In the genomic region with DNA sequence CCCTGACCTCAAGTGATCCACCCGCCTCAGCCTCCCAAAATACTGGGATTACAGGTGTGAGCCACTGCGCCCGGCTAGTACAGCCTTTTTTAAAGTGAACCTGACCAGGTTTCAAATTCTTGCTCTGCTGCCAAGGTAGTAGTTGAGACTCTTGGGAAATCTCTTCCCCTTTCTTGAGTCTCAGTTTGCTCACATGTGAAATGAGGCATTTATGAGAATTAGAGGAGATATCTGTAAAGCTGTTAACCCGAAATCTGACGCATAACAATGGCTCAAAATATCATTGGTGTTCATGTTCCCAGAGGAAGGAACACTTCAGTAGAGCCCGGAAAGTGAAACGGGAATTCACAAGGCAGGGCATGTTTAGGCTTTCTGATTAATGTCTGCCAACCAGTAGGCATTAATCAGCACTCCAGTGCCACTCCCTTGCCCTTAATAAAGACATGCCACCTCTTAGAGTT, we compare ENCODE assay signal across 1 cellular context.
TF ChIP-seq lines count a peak whose summit lies in the region.

No MANE protein-coding gene starts in this region.

TF ChIP-seq in HepG2, 621 proteins besides CTCF, POLR2A, EP300 and RAD21:
- TF ChIP-seq, protein P1, sequence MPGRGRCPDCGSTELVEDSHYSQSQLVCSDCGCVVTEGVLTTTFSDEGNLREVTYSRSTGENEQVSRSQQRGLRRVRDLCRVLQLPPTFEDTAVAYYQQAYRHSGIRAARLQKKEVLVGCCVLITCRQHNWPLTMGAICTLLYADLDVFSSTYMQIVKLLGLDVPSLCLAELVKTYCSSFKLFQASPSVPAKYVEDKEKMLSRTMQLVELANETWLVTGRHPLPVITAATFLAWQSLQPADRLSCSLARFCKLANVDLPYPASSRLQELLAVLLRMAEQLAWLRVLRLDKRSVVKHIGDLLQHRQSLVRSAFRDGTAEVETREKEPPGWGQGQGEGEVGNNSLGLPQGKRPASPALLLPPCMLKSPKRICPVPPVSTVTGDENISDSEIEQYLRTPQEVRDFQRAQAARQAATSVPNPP (CRISPR knock-in tag; IDR thresholded peaks at IDR 0.05): no peak
- TF ChIP-seq FOXM1 (CRISPR knock-in tag; IDR thresholded peaks at IDR 0.05) (no peak), FOSL1 (CRISPR knock-in tag; IDR thresholded peaks at IDR 0.05; ENCODE audit: borderline replicate concordance) (no peak), HNRNPL (IDR thresholded peaks at IDR 0.05; ENCODE audit: low read depth, low read length) (no peak), ZNF138 (CRISPR knock-in tag; IDR thresholded peaks at IDR 0.05; ENCODE audit: low read depth) (no peak), ZNF552 (CRISPR knock-in tag; IDR thresholded peaks at IDR 0.05; ENCODE audit: borderline replicate concordance) (no peak), RNF2 (conservative IDR thresholded peaks at IDR 0.05; ENCODE audit: low read depth) (no peak), ZFP36 (IDR thresholded peaks at IDR 0.05; ENCODE audit: borderline replicate concordance, low read depth, low read length, partially characterized antibody) (no peak), ZNF713 (CRISPR knock-in tag; IDR thresholded peaks at IDR 0.05) (no peak), ZNF558 (CRISPR knock-in tag; IDR thresholded peaks at IDR 0.05; ENCODE audit: borderline replicate concordance) (no peak), ZMYM2 (CRISPR knock-in tag; IDR thresholded peaks at IDR 0.05) (no peak)
- TF ChIP-seq, protein P2, sequence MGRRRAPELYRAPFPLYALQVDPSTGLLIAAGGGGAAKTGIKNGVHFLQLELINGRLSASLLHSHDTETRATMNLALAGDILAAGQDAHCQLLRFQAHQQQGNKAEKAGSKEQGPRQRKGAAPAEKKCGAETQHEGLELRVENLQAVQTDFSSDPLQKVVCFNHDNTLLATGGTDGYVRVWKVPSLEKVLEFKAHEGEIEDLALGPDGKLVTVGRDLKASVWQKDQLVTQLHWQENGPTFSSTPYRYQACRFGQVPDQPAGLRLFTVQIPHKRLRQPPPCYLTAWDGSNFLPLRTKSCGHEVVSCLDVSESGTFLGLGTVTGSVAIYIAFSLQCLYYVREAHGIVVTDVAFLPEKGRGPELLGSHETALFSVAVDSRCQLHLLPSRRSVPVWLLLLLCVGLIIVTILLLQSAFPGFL (CRISPR knock-in tag; IDR thresholded peaks at IDR 0.05): no peak
- TF ChIP-seq, protein P3, sequence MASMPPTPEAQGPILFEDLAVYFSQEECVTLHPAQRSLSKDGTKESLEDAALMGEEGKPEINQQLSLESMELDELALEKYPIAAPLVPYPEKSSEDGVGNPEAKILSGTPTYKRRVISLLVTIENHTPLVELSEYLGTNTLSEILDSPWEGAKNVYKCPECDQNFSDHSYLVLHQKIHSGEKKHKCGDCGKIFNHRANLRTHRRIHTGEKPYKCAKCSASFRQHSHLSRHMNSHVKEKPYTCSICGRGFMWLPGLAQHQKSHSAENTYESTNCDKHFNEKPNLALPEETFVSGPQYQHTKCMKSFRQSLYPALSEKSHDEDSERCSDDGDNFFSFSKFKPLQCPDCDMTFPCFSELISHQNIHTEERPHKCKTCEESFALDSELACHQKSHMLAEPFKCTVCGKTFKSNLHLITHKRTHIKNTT (CRISPR knock-in tag; IDR thresholded peaks at IDR 0.05): no peak
- TF ChIP-seq, protein P4, sequence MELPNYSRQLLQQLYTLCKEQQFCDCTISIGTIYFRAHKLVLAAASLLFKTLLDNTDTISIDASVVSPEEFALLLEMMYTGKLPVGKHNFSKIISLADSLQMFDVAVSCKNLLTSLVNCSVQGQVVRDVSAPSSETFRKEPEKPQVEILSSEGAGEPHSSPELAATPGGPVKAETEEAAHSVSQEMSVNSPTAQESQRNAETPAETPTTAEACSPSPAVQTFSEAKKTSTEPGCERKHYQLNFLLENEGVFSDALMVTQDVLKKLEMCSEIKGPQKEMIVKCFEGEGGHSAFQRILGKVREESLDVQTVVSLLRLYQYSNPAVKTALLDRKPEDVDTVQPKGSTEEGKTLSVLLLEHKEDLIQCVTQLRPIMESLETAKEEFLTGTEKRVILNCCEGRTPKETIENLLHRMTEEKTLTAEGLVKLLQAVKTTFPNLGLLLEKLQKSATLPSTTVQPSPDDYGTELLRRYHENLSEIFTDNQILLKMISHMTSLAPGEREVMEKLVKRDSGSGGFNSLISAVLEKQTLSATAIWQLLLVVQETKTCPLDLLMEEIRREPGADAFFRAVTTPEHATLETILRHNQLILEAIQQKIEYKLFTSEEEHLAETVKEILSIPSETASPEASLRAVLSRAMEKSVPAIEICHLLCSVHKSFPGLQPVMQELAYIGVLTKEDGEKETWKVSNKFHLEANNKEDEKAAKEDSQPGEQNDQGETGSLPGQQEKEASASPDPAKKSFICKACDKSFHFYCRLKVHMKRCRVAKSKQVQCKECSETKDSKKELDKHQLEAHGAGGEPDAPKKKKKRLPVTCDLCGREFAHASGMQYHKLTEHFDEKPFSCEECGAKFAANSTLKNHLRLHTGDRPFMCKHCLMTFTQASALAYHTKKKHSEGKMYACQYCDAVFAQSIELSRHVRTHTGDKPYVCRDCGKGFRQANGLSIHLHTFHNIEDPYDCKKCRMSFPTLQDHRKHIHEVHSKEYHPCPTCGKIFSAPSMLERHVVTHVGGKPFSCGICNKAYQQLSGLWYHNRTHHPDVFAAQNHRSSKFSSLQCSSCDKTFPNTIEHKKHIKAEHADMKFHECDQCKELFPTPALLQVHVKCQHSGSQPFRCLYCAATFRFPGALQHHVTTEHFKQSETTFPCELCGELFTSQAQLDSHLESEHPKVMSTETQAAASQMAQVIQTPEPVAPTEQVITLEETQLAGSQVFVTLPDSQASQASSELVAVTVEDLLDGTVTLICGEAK (IDR thresholded peaks at IDR 0.05): no peak
- TF ChIP-seq, protein P4 (CRISPR knock-in tag; IDR thresholded peaks at IDR 0.05): no peak
- TF ChIP-seq, protein P5, sequence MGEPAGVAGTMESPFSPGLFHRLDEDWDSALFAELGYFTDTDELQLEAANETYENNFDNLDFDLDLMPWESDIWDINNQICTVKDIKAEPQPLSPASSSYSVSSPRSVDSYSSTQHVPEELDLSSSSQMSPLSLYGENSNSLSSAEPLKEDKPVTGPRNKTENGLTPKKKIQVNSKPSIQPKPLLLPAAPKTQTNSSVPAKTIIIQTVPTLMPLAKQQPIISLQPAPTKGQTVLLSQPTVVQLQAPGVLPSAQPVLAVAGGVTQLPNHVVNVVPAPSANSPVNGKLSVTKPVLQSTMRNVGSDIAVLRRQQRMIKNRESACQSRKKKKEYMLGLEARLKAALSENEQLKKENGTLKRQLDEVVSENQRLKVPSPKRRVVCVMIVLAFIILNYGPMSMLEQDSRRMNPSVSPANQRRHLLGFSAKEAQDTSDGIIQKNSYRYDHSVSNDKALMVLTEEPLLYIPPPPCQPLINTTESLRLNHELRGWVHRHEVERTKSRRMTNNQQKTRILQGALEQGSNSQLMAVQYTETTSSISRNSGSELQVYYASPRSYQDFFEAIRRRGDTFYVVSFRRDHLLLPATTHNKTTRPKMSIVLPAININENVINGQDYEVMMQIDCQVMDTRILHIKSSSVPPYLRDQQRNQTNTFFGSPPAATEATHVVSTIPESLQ (CRISPR knock-in tag; conservative IDR thresholded peaks at IDR 0.05): no peak
- TF ChIP-seq, protein P6, sequence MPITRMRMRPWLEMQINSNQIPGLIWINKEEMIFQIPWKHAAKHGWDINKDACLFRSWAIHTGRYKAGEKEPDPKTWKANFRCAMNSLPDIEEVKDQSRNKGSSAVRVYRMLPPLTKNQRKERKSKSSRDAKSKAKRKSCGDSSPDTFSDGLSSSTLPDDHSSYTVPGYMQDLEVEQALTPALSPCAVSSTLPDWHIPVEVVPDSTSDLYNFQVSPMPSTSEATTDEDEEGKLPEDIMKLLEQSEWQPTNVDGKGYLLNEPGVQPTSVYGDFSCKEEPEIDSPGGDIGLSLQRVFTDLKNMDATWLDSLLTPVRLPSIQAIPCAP (CRISPR knock-in tag; IDR thresholded peaks at IDR 0.05; ENCODE audit: low read depth): no peak
